ENCODE assay signal across 8 cellular contexts in the genomic region with DNA sequence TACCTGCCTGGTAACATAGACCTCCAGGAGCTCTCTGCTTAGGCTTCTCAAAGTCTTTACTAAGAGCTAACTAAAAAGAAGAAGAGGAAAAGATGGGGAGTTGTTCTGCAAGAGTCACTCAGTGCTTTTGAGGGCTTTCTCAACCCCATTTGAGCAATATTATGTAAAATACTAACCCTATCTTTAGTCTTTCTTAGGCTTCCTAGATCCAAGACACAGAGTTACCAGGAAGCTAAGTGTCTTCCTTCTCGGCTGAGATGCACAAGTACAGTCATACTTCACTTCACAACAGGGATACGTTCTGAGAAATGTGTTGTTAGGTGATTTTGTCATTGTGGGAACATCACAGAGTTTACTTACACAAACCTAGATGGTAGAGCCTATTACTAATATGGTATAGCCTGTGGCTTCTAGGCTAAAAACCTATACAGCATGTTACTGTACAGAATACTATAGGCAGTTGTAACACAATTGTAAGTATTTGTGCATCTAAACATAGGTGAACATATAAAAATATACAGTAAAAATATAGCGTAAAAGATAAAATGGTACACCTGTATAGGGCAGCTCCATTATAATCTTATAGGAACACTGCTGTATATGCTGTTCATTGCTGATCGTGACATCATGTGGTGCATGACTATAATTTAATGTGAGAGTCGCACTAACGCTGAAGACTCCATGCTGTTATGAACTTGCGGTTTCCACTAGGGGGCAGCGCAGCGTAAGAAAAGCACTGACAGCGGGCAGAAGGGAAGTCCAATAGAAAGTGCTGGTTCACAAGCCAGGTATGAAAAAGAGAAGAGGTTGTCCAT. TPM values are rescaled to one million over a fixed set of nuclear protein-coding genes. Genes with fewer than 3 reads are reported as not detected.
DNase-seq lines count a peak whose midpoint lies in the region; ATAC-seq and TF ChIP-seq lines count a peak whose summit lies in the region.

No MANE protein-coding gene starts in this region.

- no peaks in the 10 kb centered on the region for H3K9me2 ChIP-seq in OCI-LY7 (ENCODE audit: insufficient read depth, low read length)

- H3K27ac ChIP-seq in OCI-LY7 (ENCODE audit: low read depth, low read length, poor library complexity, severe bottlenecking) = no peak overlapping the region

- intact Hi-C loops in OCI-LY7 (cut with micrococcal nuclease; ENCODE audit: unreplicated experiment) = loop anchor here (1.0 to 5.0 kb wide), 4 partner anchors 45 to 381 kb away; partner anchors contain the start of gene STAMBPL1

- H3K79me2 ChIP-seq in OCI-LY7 (ENCODE audit: insufficient read depth, low read depth, low read length) = no peaks in the 10 kb centered on the region

- no peak overlapping the region for H3K4me3 Mint-ChIP-seq in naive thymus-derived CD8-positive, alpha-beta T cell
- no peak overlapping the region for H3K4me3 Mint-ChIP-seq in stimulated activated memory B cell treated with anti-CD40 and anti-IgM and Interleukin-4, amounts not matched to agents 10 μg/mL and 1 μg/mL and 100 μg/mL, for 72 hours

- no peaks in the 10 kb centered on the region for H3K9me3 ChIP-seq in OCI-LY7 (ENCODE audit: low read length)

- no peaks in the 10 kb centered on the region for H3K9me3 Mint-ChIP-seq in naive thymus-derived CD8-positive, alpha-beta T cell
- H3K9me3 Mint-ChIP-seq in stimulated activated memory B cell treated with anti-CD40 and anti-IgM and Interleukin-4, amounts not matched to agents 10 μg/mL and 1 μg/mL and 100 μg/mL, for 72 hours = no peaks in the 10 kb centered on the region

- peak overlapping the region; percentile 83 for H2AFZ ChIP-seq in OCI-LY7 (ENCODE audit: low read length)

- peak; percentile 99 for TF ChIP-seq CTCF in OCI-LY7 (conservative IDR thresholded peaks at IDR 0.05; ENCODE audit: low read length)

- H3K27me3 Mint-ChIP-seq in naive thymus-derived CD8-positive, alpha-beta T cell = peaks cover 0 to 4% (median 0%) of the 10 kb centered on the region in 5 donors
- no peaks in the 10 kb centered on the region for H3K27me3 Mint-ChIP-seq in stimulated activated memory B cell treated with anti-CD40 and anti-IgM and Interleukin-4, amounts not matched to agents 10 μg/mL and 1 μg/mL and 100 μg/mL, for 72 hours

- no TSS peak for BruUV-seq in OCI-LY7 (replicated peaks; lab: Mats Ljungman, UMichigan)

- H3K36me3 ChIP-seq in OCI-LY7 (ENCODE audit: insufficient read depth, low read length) = no peaks in the 10 kb centered on the region

- POLR2A ChIA-PET in OCI-LY7 (lab: Charles Lee) = interaction anchor here (0.9 to 4.4 kb wide), 8 partner anchors 11 to 379 kb away, joined by 3 to 53 read pairs (median 4); partner anchors contain the start of gene STAMBPL1
- POLR2A ChIA-PET in naive thymus-derived CD8-positive, alpha-beta T cell (lab: Charles Lee) = interaction anchor here (1.0 to 3.0 kb wide), 3 partner anchors 9 to 97 kb away, joined by 3 to 15 read pairs (median 9); partner anchors contain the start of gene STAMBPL1

- H4K20me1 ChIP-seq in OCI-LY7 (ENCODE audit: insufficient read depth, low read length) = no peaks in the 10 kb centered on the region

- peak; percentile 87 for DNase-seq in DMS 273 (lab: John Stamatoyannopoulos, UW; ENCODE audit: unreplicated experiment)
- DNase-seq in Jurkat, Clone E6-1 (ENCODE audit: low read depth, low spot score) = peak; percentile 92
- DNase-seq in OCI-LY7 (ENCODE audit: low spot score) = peak; percentile 88
- DNase-seq in activated T-cell treated with anti-CD3 and anti-CD28 coated beads for 1 hour (ENCODE audit: low read depth) = peak; percentile 87
- peak; percentile 64 to 91 (median 81) for DNase-seq in naive thymus-derived CD8-positive, alpha-beta T cell

- ATAC-seq in GM21529 (IDR thresholded peaks at IDR 0.05; ENCODE audit: unreplicated experiment) (peak; percentile 83), esophagus mucosa (peak; percentile 86)
- peak; percentile 95 to 97 for ATAC-seq in naive thymus-derived CD8-positive, alpha-beta T cell
- peak; percentile 92 for ATAC-seq in stimulated activated memory B cell treated with anti-CD40 and anti-IgM and Interleukin-4, amounts not matched to agents 10 μg/mL and 1 μg/mL and 100 μg/mL, for 72 hours

- H3K36me3 Mint-ChIP-seq in naive thymus-derived CD8-positive, alpha-beta T cell = no peaks in the 10 kb centered on the region
- no peaks in the 10 kb centered on the region for H3K36me3 Mint-ChIP-seq in stimulated activated memory B cell treated with anti-CD40 and anti-IgM and Interleukin-4, amounts not matched to agents 10 μg/mL and 1 μg/mL and 100 μg/mL, for 72 hours

- no peak overlapping the region for H3K4me2 ChIP-seq in OCI-LY7 (ENCODE audit: low read length)

- CTCF ChIA-PET in OCI-LY7 (lab: Charles Lee; ENCODE audit: unreplicated experiment) = interaction anchor here (0.8 to 4.0 kb wide), 3 partner anchors 97 to 156 kb away, joined by 3 to 68 read pairs (median 6); no protein-coding TSS in a partner anchor

- H3K4me1 ChIP-seq in OCI-LY7 (ENCODE audit: insufficient read depth, low read length, poor library complexity, severe bottlenecking) = peaks cover 15% of the 10 kb centered on the region

- H3K27ac Mint-ChIP-seq in naive thymus-derived CD8-positive, alpha-beta T cell = no peak overlapping the region
- no peak overlapping the region for H3K27ac Mint-ChIP-seq in stimulated activated memory B cell treated with anti-CD40 and anti-IgM and Interleukin-4, amounts not matched to agents 10 μg/mL and 1 μg/mL and 100 μg/mL, for 72 hours

- no peak overlapping the region for H3K4me3 ChIP-seq in Jurkat, Clone E6-1 (ENCODE audit: low read length)
- no peak overlapping the region for H3K4me3 ChIP-seq in OCI-LY7 (ENCODE audit: low read depth, low read length, poor library complexity, severe bottlenecking)

- peaks cover 10 to 32% (median 28%) of the 10 kb centered on the region in 4 donors for H3K4me1 Mint-ChIP-seq in naive thymus-derived CD8-positive, alpha-beta T cell
- H3K4me1 Mint-ChIP-seq in stimulated activated memory B cell treated with anti-CD40 and anti-IgM and Interleukin-4, amounts not matched to agents 10 μg/mL and 1 μg/mL and 100 μg/mL, for 72 hours = peaks cover 23% of the 10 kb centered on the region

RNA-seq across cellular contexts. Expression of gene ANKRD22, which starts 16.3 kb away (rescaled TPM):
- polyA plus RNA-seq in Jurkat, Clone E6-1 (2012; ENCODE audit: insufficient read depth, insufficient read length) = 1.3 TPM
- not detected in 2 replicates for total RNA-seq in OCI-LY7 (2014; rRNA removed; shearing (Covaris generic))
- total RNA-seq in OCI-LY7 (2022) = not detected in 2 replicates
- total RNA-seq in esophagus mucosa = 32.9 TPM
- total RNA-seq in naive thymus-derived CD8-positive, alpha-beta T cell = under 1 TPM in 1 of 2 experiments, not detected in 1; 0.44 TPM
- under 1 TPM; 0.23 to 0.63 (median 0.23) TPM for polyA plus RNA-seq in naive thymus-derived CD8-positive, alpha-beta T cell

RNA-seq across cellular contexts. Expression of gene LIPM, which starts 32.8 kb away (rescaled TPM):
- not detected for polyA plus RNA-seq in Jurkat, Clone E6-1 (2012; ENCODE audit: insufficient read depth, insufficient read length)
- total RNA-seq in OCI-LY7 (2014; rRNA removed; shearing (Covaris generic)) = not detected in 2 replicates
- total RNA-seq in OCI-LY7 (2022) (not detected in 2 replicates), esophagus mucosa (not detected)
- total RNA-seq in naive thymus-derived CD8-positive, alpha-beta T cell = not detected
- polyA plus RNA-seq in naive thymus-derived CD8-positive, alpha-beta T cell = not detected

RNA-seq across cellular contexts. Expression of gene STAMBPL1, which starts 44.7 kb away (rescaled TPM):
- 45.7 TPM for polyA plus RNA-seq in Jurkat, Clone E6-1 (2012; ENCODE audit: insufficient read depth, insufficient read length)
- 47.2 and 69.0 TPM in 2 replicates for total RNA-seq in OCI-LY7 (2014; rRNA removed; shearing (Covaris generic))
- total RNA-seq in OCI-LY7 (2022) (41.0 and 44.4 TPM in 2 replicates), esophagus mucosa (2.5 TPM)
- total RNA-seq in naive thymus-derived CD8-positive, alpha-beta T cell = 10 to 100 TPM; 23.3 to 23.9 TPM
- 1 to 10 TPM; 5.5 to 7.0 (median 6.3) TPM for polyA plus RNA-seq in naive thymus-derived CD8-positive, alpha-beta T cell

Comparison
In these comparisons a context has a peak if more than half of its experiments do, and no peak if none do; other contexts are left out.
1. RNA of gene ANKRD22, which starts 16.3 kb away (total RNA-seq): 32.9 TPM in esophagus mucosa (single experiment); 0.44 TPM in naive thymus-derived CD8-positive, alpha-beta T cell and not detected in OCI-LY7; every median in the first group is over 10 times any median in the second.
2. Peak in every context shown above with its lines, with median percentiles within 50 percentile points of each other: DNase-seq and ATAC-seq.